In genomic region chr10:13994932-13995331, GRCh38 we compare ENCODE assay signal across 27 cellular contexts.
A peak's percentile ranks its signal among the peaks of the same experiment; 100 is the strongest.
DNase-seq lines count a peak whose midpoint lies in the region; ATAC-seq, FAIRE-seq and TF ChIP-seq lines count a peak whose summit lies in the region.
"Had no signal": no experiment of that assay in that cellular context is flagged by ENCODE, and none has a peak within 500 bp of the region (broad histone marks: within the 10 kb centered on the region; RNA-seq: fewer than 3 reads in every experiment).

No MANE protein-coding gene starts in this region.

- H3K4me3 Mint-ChIP-seq in chondrocyte (ENCODE audit: unreplicated experiment) = no peak overlapping the region
- H3K4me3 Mint-ChIP-seq: activated T-helper 1 cell treated with anti-CD3 and anti-CD28 coated beads, Interleukin-12 subunit alpha, Interleukin-12 subunit beta, Interleukin-2, Interleukin-4 antibody, amounts not matched to agents 30 ng/mL and 10 ng/mL and 1 ng/mL, durations not matched to agents 14 hours and 24 hours and 36 hours; natural killer cell treated with Interleukin-12 subunit alpha and Interleukin-12 subunit beta and Interleukin-15 and Interleukin-18, amount 100 ng/mL, for 72 hours; type B pancreatic cell had no signal

- 79% methylated on average over 5 of the region's 5 CpGs for whole genome bisulfite sequencing in hepatocyte (ENCODE audit: low lambda C conversion rate, missing lambda C conversion rate)

- no peak overlapping the region for H3K27ac ChIP-seq in hepatocyte
- H3K27ac ChIP-seq: BLaER1, heart right ventricle, left lung, RWPE1 had no signal

- peak; percentile 69 for FAIRE-seq in GM18507 (lab: Jason Lieb, UNC)
- FAIRE-seq: astrocyte had no signal

- H3K9me2 ChIP-seq in hepatocyte (replicated peaks; ENCODE audit: insufficient read depth) = no peaks in the 10 kb centered on the region

- H3K27ac Mint-ChIP-seq in chondrocyte (ENCODE audit: unreplicated experiment) = peak overlapping the region; percentile 37
- H3K27ac Mint-ChIP-seq: activated naive CD4-positive, alpha-beta T cell treated with anti-CD3 and anti-CD28 coated beads, Interleukin-2, amount 50 U/mL, for 72 hours; activated T-helper 1 cell treated with anti-CD3 and anti-CD28 coated beads, Interleukin-12 subunit alpha, Interleukin-12 subunit beta, Interleukin-2, Interleukin-4 antibody, amounts not matched to agents 30 ng/mL and 10 ng/mL and 1 ng/mL, durations not matched to agents 14 hours and 24 hours and 36 hours; natural killer cell treated with Interleukin-12 subunit alpha and Interleukin-12 subunit beta and Interleukin-15 and Interleukin-18, amount 100 ng/mL, for 72 hours; type B pancreatic cell had no signal

- no peaks in the 10 kb centered on the region for H3K9me3 ChIP-seq in hepatocyte (ENCODE audit: low read depth)
- H3K9me3 ChIP-seq: heart right ventricle, left lung had no signal

- peaks cover 5% of the 10 kb centered on the region for H3K9me3 Mint-ChIP-seq in chondrocyte (ENCODE audit: low read depth)
- H3K9me3 Mint-ChIP-seq: activated T-helper 1 cell treated with anti-CD3 and anti-CD28 coated beads, Interleukin-12 subunit alpha, Interleukin-12 subunit beta, Interleukin-2, Interleukin-4 antibody, amounts not matched to agents 30 ng/mL and 10 ng/mL and 1 ng/mL, durations not matched to agents 14 hours and 24 hours and 36 hours; natural killer cell treated with Interleukin-12 subunit alpha and Interleukin-12 subunit beta and Interleukin-15 and Interleukin-18, amount 100 ng/mL, for 72 hours had no signal

- H3K4me1 ChIP-seq in hepatocyte (ENCODE audit: insufficient read depth) = peaks cover 11% of the 10 kb centered on the region

- TF ChIP-seq CTCF in chondrocyte (IDR thresholded peaks at IDR 0.05) (peak; percentile 34), hepatocyte (IDR thresholded peaks at IDR 0.05; ENCODE audit: poor library complexity) (no peak)

- H3K27me3 Mint-ChIP-seq in chondrocyte (ENCODE audit: low read depth) = no peaks in the 10 kb centered on the region
- H3K27me3 Mint-ChIP-seq: type B pancreatic cell had no signal

- H3K79me2 ChIP-seq in hepatocyte = no peaks in the 10 kb centered on the region

- H3K27me3 ChIP-seq in hepatocyte = no peaks in the 10 kb centered on the region
- H3K27me3 ChIP-seq: BLaER1, heart right ventricle, left lung had no signal

- no peak for ATAC-seq in left lobe of liver
- ATAC-seq: activated naive CD4-positive, alpha-beta T cell treated with anti-CD3 and anti-CD28 coated beads, Interleukin-2, amount 50 U/mL, for 72 hours; heart right ventricle; left lung; natural killer cell treated with Interleukin-12 subunit alpha and Interleukin-12 subunit beta and Interleukin-15 and Interleukin-18, amount 100 ng/mL, for 72 hours; sciatic nerve had no signal

- peaks cover 74% of the 10 kb centered on the region for H3K4me1 Mint-ChIP-seq in chondrocyte (ENCODE audit: low read depth)

- H3K36me3 ChIP-seq in hepatocyte (replicated peaks; ENCODE audit: insufficient read depth, low read depth) = no peaks in the 10 kb centered on the region
- H3K36me3 ChIP-seq: BLaER1, heart right ventricle, left lung had no signal

- H3K36me3 Mint-ChIP-seq in chondrocyte (ENCODE audit: low read depth) = peaks cover 12% of the 10 kb centered on the region
- H3K36me3 Mint-ChIP-seq: natural killer cell treated with Interleukin-12 subunit alpha and Interleukin-12 subunit beta and Interleukin-15 and Interleukin-18, amount 100 ng/mL, for 72 hours had no signal

- no peak overlapping the region for H3K4me2 ChIP-seq in hepatocyte

- H2AFZ ChIP-seq in hepatocyte = no peak overlapping the region

- H4K20me1 ChIP-seq in hepatocyte (ENCODE audit: insufficient read depth, poor library complexity, severe bottlenecking) = no peaks in the 10 kb centered on the region
- H4K20me1 ChIP-seq: BLaER1 had no signal

- no peak overlapping the region for H3K4me3 ChIP-seq in hepatocyte
- H3K4me3 ChIP-seq: BLaER1, heart right ventricle, left lung had no signal

- peak; percentile 4 for DNase-seq in CD1c-positive myeloid dendritic cell (ENCODE audit: extremely low spot score)
- no peak for DNase-seq in GM18507 (ENCODE audit: extremely low spot score, insufficient read length, low read depth)
- DNase-seq in NOMO-1 treated with DMSO at 0.1 percent for 48 hours (lab: John Stamatoyannopoulos, UW; ENCODE audit: unreplicated experiment) = peak; percentile 23
- DNase-seq in chondrocyte (ENCODE audit: low spot score) = no peak
- no peak for DNase-seq in hepatocyte (ENCODE audit: low spot score)
- DNase-seq in GM19240 (ENCODE audit: insufficient read length, low spot score) = no peak
- no peak for DNase-seq in left lobe of liver (ENCODE audit: low spot score)
- no peak for DNase-seq in putamen (ENCODE audit: low spot score)
- DNase-seq: activated CD4-positive, alpha-beta T cell treated with anti-CD3 and anti-CD28 coated beads for 48 hours; Calu3; EL; heart right ventricle; Kasumi-1; left lung; midbrain; NCI-H1417; NCI-H2107; NCI-H510A; NK-92 treated with Interleukin-12 subunit alpha and Interleukin-12 subunit beta, amount 100 ng/mL, for 24 hours had no signal

Comparison
In these comparisons a context has a peak if more than half of its experiments do, and no peak if none do; other contexts are left out.
1. DNase-seq: peak in CD1c-positive myeloid dendritic cell (single experiment) and NOMO-1 treated with DMSO at 0.1 percent for 48 hours (single experiment); none in GM18507 (single experiment), chondrocyte (single experiment), hepatocyte (single experiment), GM19240 (single experiment), left lobe of liver (single experiment) and putamen (single experiment).